In the genomic region with DNA sequence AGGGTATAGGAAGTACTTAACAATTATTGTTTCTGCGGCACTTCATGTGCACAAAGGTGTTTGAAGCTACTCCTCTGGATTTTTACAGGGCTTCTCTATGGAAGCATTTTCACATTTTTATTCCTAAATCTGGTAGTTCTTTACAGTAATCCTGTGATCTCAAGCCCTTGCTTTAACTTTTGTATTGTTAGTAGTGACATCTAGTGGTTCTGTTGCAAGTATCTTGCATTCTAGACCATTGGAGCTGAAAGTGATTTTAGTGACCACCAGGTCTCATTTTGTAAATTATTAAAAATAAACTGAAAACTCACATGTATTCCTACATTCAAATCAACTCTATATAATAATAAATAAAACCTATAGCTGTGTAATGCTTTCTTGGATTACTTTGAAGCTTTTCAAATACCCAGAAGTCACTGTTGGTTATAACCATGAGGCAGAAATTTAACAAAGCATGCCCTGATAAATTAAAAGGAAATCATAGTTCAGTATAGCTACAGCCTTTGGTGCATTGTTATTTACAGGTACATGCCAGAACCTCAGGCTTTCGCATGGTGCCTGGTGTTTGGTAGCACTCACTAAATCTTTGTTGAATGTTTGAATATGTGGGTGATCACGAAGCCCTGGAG, we compare ENCODE assay signal across 9 cellular contexts. TPM values are rescaled to one million over a fixed set of nuclear protein-coding genes. Genes with fewer than 3 reads are reported as not detected.
DNase-seq lines count a peak whose midpoint lies in the region; ATAC-seq and TF ChIP-seq lines count a peak whose summit lies in the region.
"Had no signal": no experiment of that assay in that cellular context is flagged by ENCODE, and none has a peak within 500 bp of the region (broad histone marks: within the 10 kb centered on the region; RNA-seq: fewer than 3 reads in every experiment).

No MANE protein-coding gene starts in this region.

- POLR2A ChIA-PET in naive thymus-derived CD8-positive, alpha-beta T cell (lab: Charles Lee) = no interaction called here

- no peak overlapping the region for H3K4me3 ChIP-seq in HFF-Myc (replicated peaks; ENCODE audit: low read depth, low read length)

- ATAC-seq in naive thymus-derived CD8-positive, alpha-beta T cell = no peak
- ATAC-seq in GM18517 (IDR thresholded peaks at IDR 0.05; ENCODE audit: unreplicated experiment) = no peak

- peak; percentile 13 for DNase-seq in Ammon's horn (ENCODE audit: low spot score)
- no peak for DNase-seq in HFF-Myc (ENCODE audit: extremely low read depth, low read depth)
- DNase-seq in SW480 (ENCODE audit: low spot score) = peak; percentile 30
- DNase-seq in inferior parietal cortex (ENCODE audit: extremely low spot score) = peak; percentile 44
- no peak for DNase-seq in naive thymus-derived CD8-positive, alpha-beta T cell
- no peak for DNase-seq in NCI-H146 treated with DMSO at 0.1 percent for 48 hours (lab: John Stamatoyannopoulos, UW; ENCODE audit: unreplicated experiment)
- no peak for DNase-seq in NCI-H187 treated with DMSO at 0.1 percent for 48 hours (lab: John Stamatoyannopoulos, UW)

- peak overlapping the region in 1 of 10 donors; percentile 2 for H3K27ac Mint-ChIP-seq in naive thymus-derived CD8-positive, alpha-beta T cell

- TF ChIP-seq CTCF in HFF-Myc (IDR thresholded peaks at IDR 0.05; ENCODE audit: low read depth, low read length, missing control alignments) = peak; percentile 41

- H3K9me3 Mint-ChIP-seq in naive thymus-derived CD8-positive, alpha-beta T cell = peaks cover 0 to 2% (median 0%) of the 10 kb centered on the region in 9 donors
- H3K9me3 Mint-ChIP-seq: central memory CD8-positive, alpha-beta T cell had no signal

- no peaks in the 10 kb centered on the region for H3K27me3 Mint-ChIP-seq in naive thymus-derived CD8-positive, alpha-beta T cell
- H3K27me3 Mint-ChIP-seq: central memory CD8-positive, alpha-beta T cell had no signal

- H3K36me3 Mint-ChIP-seq in naive thymus-derived CD8-positive, alpha-beta T cell = peaks cover 0 to 4% (median 0%) of the 10 kb centered on the region in 3 donors

- no peak overlapping the region for H3K4me3 Mint-ChIP-seq in naive thymus-derived CD8-positive, alpha-beta T cell
- H3K4me3 Mint-ChIP-seq: central memory CD8-positive, alpha-beta T cell had no signal

- no peaks in the 10 kb centered on the region for H3K4me1 Mint-ChIP-seq in naive thymus-derived CD8-positive, alpha-beta T cell
- H3K4me1 Mint-ChIP-seq: central memory CD8-positive, alpha-beta T cell had no signal

RNA-seq across cellular contexts. Expression of gene RPS23, which starts 18.9 kb away (rescaled TPM):
- 1,000 to 10,000 TPM; 3,932 to 3,947 TPM for total RNA-seq in naive thymus-derived CD8-positive, alpha-beta T cell
- 1,000 to 10,000 TPM; 4,084 to 5,098 (median 4,391) TPM for polyA plus RNA-seq in naive thymus-derived CD8-positive, alpha-beta T cell

Comparison
In these comparisons a context has a peak if more than half of its experiments do, and no peak if none do; other contexts are left out.
1. DNase-seq: peak in Ammon's horn (single experiment), SW480 (single experiment) and inferior parietal cortex (single experiment); none in HFF-Myc (single experiment), naive thymus-derived CD8-positive, alpha-beta T cell (0 of 10), NCI-H146 treated with DMSO at 0.1 percent for 48 hours (single experiment) and NCI-H187 treated with DMSO at 0.1 percent for 48 hours (single experiment).